In the genomic region with DNA sequence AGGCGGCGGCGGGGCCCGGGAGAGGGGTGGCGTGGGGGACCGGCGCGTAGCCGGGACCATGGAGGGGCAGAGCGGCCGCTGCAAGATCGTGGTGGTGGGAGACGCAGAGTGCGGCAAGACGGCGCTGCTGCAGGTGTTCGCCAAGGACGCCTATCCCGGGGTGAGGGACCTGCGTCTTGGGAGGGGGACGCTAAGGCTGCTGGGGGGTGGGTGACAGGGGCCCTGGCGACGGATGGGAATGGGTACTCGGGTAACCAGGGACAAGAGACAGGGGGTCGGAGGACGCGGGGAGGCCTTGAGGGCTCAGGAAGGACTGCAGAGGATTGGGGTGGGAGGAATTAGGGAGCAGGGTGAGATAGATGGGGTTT, we compare ENCODE assay signal across 1 cellular context.
A peak's percentile ranks its signal among the peaks of the same experiment; 100 is the strongest.
TF ChIP-seq lines count a peak whose summit lies in the region.

No MANE protein-coding gene starts in this region.

TF ChIP-seq in HEK293, 187 proteins besides CTCF, POLR2A, EP300 and RAD21 (continued from another document and continues in another):
- TF ChIP-seq, protein P1, sequence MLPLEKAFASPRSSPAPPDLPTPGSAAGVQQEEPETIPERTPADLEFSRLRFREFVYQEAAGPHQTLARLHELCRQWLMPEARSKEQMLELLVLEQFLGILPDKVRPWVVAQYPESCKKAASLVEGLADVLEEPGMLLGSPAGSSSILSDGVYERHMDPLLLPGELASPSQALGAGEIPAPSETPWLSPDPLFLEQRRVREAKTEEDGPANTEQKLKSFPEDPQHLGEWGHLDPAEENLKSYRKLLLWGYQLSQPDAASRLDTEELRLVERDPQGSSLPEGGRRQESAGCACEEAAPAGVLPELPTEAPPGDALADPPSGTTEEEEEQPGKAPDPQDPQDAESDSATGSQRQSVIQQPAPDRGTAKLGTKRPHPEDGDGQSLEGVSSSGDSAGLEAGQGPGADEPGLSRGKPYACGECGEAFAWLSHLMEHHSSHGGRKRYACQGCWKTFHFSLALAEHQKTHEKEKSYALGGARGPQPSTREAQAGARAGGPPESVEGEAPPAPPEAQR (tag by site-specific recombination; IDR thresholded peaks at IDR 0.05): no peak
- TF ChIP-seq ZNF433 (tag by site-specific recombination; IDR thresholded peaks at IDR 0.05; ENCODE audit: low read depth): no peak
- no peak for TF ChIP-seq ZNF350 (tag by site-specific recombination; IDR thresholded peaks at IDR 0.05)
- TF ChIP-seq ZNF830 (tag by site-specific recombination; IDR thresholded peaks at IDR 0.05; ENCODE audit: low read depth): no peak
- TF ChIP-seq, protein P2, sequence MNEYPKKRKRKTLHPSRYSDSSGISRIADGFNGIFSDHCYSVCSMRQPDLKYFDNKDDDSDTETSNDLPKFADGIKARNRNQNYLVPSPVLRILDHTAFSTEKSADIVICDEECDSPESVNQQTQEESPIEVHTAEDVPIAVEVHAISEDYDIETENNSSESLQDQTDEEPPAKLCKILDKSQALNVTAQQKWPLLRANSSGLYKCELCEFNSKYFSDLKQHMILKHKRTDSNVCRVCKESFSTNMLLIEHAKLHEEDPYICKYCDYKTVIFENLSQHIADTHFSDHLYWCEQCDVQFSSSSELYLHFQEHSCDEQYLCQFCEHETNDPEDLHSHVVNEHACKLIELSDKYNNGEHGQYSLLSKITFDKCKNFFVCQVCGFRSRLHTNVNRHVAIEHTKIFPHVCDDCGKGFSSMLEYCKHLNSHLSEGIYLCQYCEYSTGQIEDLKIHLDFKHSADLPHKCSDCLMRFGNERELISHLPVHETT (tag by site-specific recombination; IDR thresholded peaks at IDR 0.05): no peak
- TF ChIP-seq ZNF10 (tag by site-specific recombination; IDR thresholded peaks at IDR 0.05): no peak
- no peak for TF ChIP-seq WT1 (tag by site-specific recombination; IDR thresholded peaks at IDR 0.05)
- TF ChIP-seq, protein P3, sequence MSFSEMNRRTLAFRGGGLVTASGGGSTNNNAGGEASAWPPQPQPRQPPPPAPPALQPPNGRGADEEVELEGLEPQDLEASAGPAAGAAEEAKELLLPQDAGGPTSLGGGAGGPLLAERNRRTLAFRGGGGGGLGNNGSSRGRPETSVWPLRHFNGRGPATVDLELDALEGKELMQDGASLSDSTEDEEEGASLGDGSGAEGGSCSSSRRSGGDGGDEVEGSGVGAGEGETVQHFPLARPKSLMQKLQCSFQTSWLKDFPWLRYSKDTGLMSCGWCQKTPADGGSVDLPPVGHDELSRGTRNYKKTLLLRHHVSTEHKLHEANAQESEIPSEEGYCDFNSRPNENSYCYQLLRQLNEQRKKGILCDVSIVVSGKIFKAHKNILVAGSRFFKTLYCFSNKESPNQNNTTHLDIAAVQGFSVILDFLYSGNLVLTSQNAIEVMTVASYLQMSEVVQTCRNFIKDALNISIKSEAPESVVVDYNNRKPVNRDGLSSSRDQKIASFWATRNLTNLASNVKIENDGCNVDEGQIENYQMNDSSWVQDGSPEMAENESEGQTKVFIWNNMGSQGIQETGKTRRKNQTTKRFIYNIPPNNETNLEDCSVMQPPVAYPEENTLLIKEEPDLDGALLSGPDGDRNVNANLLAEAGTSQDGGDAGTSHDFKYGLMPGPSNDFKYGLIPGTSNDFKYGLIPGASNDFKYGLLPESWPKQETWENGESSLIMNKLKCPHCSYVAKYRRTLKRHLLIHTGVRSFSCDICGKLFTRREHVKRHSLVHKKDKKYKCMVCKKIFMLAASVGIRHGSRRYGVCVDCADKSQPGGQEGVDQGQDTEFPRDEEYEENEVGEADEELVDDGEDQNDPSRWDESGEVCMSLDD (tag by site-specific recombination; IDR thresholded peaks at IDR 0.05): peak; percentile 59
- no peak for TF ChIP-seq ZNF416 (tag by site-specific recombination; IDR thresholded peaks at IDR 0.05)
- no peak for TF ChIP-seq ZNF530 (tag by site-specific recombination; IDR thresholded peaks at IDR 0.05; ENCODE audit: low read depth)
- TF ChIP-seq ZNF146 (tag by site-specific recombination; IDR thresholded peaks at IDR 0.05): no peak
- TF ChIP-seq ZNF623 (tag by site-specific recombination; IDR thresholded peaks at IDR 0.05): no peak
- TF ChIP-seq, protein P4, sequence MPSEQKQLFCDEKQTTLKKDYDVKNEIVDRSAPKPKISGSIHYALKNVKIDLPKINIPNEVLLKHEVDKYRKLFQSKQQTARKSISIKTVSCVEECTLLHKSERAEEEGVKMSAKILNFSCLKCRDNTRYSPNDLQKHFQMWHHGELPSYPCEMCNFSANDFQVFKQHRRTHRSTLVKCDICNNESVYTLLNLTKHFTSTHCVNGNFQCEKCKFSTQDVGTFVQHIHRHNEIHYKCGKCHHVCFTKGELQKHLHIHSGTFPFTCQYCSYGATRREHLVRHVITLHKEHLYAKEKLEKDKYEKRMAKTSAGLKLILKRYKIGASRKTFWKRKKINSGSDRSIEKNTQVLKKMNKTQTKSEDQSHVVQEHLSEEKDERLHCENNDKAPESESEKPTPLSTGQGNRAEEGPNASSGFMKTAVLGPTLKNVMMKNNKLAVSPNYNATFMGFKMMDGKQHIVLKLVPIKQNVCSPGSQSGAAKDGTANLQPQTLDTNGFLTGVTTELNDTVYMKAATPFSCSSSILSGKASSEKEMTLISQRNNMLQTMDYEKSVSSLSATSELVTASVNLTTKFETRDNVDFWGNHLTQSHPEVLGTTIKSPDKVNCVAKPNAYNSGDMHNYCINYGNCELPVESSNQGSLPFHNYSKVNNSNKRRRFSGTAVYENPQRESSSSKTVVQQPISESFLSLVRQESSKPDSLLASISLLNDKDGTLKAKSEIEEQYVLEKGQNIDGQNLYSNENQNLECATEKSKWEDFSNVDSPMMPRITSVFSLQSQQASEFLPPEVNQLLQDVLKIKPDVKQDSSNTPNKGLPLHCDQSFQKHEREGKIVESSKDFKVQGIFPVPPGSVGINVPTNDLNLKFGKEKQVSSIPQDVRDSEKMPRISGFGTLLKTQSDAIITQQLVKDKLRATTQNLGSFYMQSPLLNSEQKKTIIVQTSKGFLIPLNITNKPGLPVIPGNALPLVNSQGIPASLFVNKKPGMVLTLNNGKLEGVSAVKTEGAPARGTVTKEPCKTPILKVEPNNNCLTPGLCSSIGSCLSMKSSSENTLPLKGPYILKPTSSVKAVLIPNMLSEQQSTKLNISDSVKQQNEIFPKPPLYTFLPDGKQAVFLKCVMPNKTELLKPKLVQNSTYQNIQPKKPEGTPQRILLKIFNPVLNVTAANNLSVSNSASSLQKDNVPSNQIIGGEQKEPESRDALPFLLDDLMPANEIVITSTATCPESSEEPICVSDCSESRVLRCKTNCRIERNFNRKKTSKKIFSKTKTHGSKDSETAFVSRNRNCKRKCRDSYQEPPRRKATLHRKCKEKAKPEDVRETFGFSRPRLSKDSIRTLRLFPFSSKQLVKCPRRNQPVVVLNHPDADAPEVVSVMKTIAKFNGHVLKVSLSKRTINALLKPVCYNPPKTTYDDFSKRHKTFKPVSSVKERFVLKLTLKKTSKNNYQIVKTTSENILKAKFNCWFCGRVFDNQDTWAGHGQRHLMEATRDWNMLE (tag by site-specific recombination; conservative IDR thresholded peaks at IDR 0.05; ENCODE audit: low read depth): no peak
- peak; percentile 84 for TF ChIP-seq ZNF76 (tag by site-specific recombination; IDR thresholded peaks at IDR 0.05; ENCODE audit: borderline replicate concordance, low read depth)
- TF ChIP-seq, protein P5, sequence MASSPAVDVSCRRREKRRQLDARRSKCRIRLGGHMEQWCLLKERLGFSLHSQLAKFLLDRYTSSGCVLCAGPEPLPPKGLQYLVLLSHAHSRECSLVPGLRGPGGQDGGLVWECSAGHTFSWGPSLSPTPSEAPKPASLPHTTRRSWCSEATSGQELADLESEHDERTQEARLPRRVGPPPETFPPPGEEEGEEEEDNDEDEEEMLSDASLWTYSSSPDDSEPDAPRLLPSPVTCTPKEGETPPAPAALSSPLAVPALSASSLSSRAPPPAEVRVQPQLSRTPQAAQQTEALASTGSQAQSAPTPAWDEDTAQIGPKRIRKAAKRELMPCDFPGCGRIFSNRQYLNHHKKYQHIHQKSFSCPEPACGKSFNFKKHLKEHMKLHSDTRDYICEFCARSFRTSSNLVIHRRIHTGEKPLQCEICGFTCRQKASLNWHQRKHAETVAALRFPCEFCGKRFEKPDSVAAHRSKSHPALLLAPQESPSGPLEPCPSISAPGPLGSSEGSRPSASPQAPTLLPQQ (tag by site-specific recombination; IDR thresholded peaks at IDR 0.05): no peak
- no peak for TF ChIP-seq MEIS1 (CRISPR knock-in tag; IDR thresholded peaks at IDR 0.05; ENCODE audit: borderline replicate concordance)
- no peak for TF ChIP-seq ZNF266 (tag by site-specific recombination; IDR thresholded peaks at IDR 0.05; ENCODE audit: low read depth)
- TF ChIP-seq HIC1 (tag by site-specific recombination; IDR thresholded peaks at IDR 0.05): no peak
- TF ChIP-seq ZNF354C (tag by site-specific recombination; IDR thresholded peaks at IDR 0.05; ENCODE audit: borderline replicate concordance, low read depth): no peak
- no peak for TF ChIP-seq ZNF585B (tag by site-specific recombination; IDR thresholded peaks at IDR 0.05)
- no peak for TF ChIP-seq ZNF580 (tag by site-specific recombination; IDR thresholded peaks at IDR 0.05)
- no peak for TF ChIP-seq ZNF704 (tag by site-specific recombination; IDR thresholded peaks at IDR 0.05)
- no peak for TF ChIP-seq HOXC10 (CRISPR knock-in tag; IDR thresholded peaks at IDR 0.05)
- no peak for TF ChIP-seq ZNF624 (tag by site-specific recombination; IDR thresholded peaks at IDR 0.05)
- TF ChIP-seq HOXD13 (CRISPR knock-in tag; IDR thresholded peaks at IDR 0.05; ENCODE audit: borderline replicate concordance): no peak
- no peak for TF ChIP-seq ZNF37A (tag by site-specific recombination; IDR thresholded peaks at IDR 0.05)
- TF ChIP-seq ZXDB (tag by site-specific recombination; IDR thresholded peaks at IDR 0.05): no peak
- no peak for TF ChIP-seq RBAK (tag by site-specific recombination; IDR thresholded peaks at IDR 0.05)
- peak; percentile 82 for TF ChIP-seq PATZ1 (tag by site-specific recombination; IDR thresholded peaks at IDR 0.05)
- no peak for TF ChIP-seq ZNF169 (tag by site-specific recombination; IDR thresholded peaks at IDR 0.05)
- TF ChIP-seq ZNF23 (tag by site-specific recombination; IDR thresholded peaks at IDR 0.05; ENCODE audit: borderline replicate concordance): no peak
- TF ChIP-seq ZSCAN23 (tag by site-specific recombination; IDR thresholded peaks at IDR 0.05): no peak
- TF ChIP-seq ZNF544 (tag by site-specific recombination; IDR thresholded peaks at IDR 0.05): no peak
- no peak for TF ChIP-seq ZNF221 (tag by site-specific recombination; IDR thresholded peaks at IDR 0.05; ENCODE audit: borderline replicate concordance)
- TF ChIP-seq ZNF174 (tag by site-specific recombination; IDR thresholded peaks at IDR 0.05): no peak
- no peak for TF ChIP-seq ZNF677 (tag by site-specific recombination; IDR thresholded peaks at IDR 0.05)
- TF ChIP-seq, protein P6, sequence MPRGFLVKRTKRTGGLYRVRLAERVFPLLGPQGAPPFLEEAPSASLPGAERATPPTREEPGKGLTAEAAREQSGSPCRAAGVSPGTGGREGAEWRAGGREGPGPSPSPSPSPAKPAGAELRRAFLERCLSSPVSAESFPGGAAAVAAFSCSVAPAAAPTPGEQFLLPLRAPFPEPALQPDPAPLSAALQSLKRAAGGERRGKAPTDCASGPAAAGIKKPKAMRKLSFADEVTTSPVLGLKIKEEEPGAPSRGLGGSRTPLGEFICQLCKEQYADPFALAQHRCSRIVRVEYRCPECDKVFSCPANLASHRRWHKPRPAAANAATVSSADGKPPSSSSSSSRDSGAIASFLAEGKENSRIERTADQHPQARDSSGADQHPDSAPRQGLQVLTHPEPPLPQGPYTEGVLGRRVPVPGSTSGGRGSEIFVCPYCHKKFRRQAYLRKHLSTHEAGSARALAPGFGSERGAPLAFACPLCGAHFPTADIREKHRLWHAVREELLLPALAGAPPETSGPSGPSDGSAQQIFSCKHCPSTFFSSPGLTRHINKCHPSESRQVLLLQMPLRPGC (tag by site-specific recombination; IDR thresholded peaks at IDR 0.05): no peak; the same call in 1 of the 2 replicates
- TF ChIP-seq FEZF1 (tag by site-specific recombination; IDR thresholded peaks at IDR 0.05): no peak
- TF ChIP-seq ZNF423 (tag by site-specific recombination; IDR thresholded peaks at IDR 0.05): peak; percentile 15; the same call in 1 of the 2 replicates
- TF ChIP-seq YY1 (tag by site-specific recombination; IDR thresholded peaks at IDR 0.05): no peak
- TF ChIP-seq ZNF600 (tag by site-specific recombination; IDR thresholded peaks at IDR 0.05): peak; percentile 29; the same call in 1 of the 2 replicates
- TF ChIP-seq ZNF843 (tag by site-specific recombination; IDR thresholded peaks at IDR 0.05): no peak
